ENCODE assay signal across 21 cellular contexts in the genomic region with DNA sequence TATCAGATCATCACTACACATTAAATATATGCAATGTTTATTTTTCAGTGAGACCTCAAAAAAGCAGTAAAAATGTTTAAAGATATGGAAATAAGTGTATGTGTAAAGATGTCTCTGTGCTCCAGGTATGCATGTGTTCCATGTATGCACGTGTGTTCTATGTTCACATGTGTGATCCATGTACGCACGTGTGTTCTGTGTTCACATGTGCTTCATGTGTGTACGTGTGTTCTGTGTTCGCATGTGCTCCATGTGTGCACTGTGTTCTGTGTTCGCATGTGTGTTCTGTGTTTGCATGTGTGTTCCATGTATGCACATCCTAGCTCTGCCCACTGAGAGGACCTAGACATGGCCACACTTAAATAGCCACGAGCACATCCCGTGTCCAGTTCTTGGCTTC. TPM values are rescaled to one million over a fixed set of nuclear protein-coding genes. Genes with fewer than 3 reads are reported as not detected.
A peak's percentile ranks its signal among the peaks of the same experiment; 100 is the strongest.
DNase-seq lines count a peak whose midpoint lies in the region; ATAC-seq, FAIRE-seq and TF ChIP-seq lines count a peak whose summit lies in the region.
"Had no signal": no experiment of that assay in that cellular context is flagged by ENCODE, and none has a peak within 500 bp of the region (broad histone marks: within the 10 kb centered on the region; RNA-seq: fewer than 3 reads in every experiment).

No MANE protein-coding gene starts in this region.

- H3K9ac ChIP-seq in SK-N-SH, result no peak overlapping the region
- H3K9ac ChIP-seq in K562 (ENCODE audit: insufficient read depth in 1 of 2, low read depth in 2 of 2, low read length in 2 of 2), result no peak overlapping the region
- no peak overlapping the region for H3K9ac ChIP-seq in endothelial cell of umbilical vein (replicated peaks; ENCODE audit: extremely low read depth, insufficient read depth, low read length)
- H3K9ac ChIP-seq: BLaER1 had no signal

- no peaks in the 10 kb centered on the region for H3K9me2 ChIP-seq in SK-N-SH

- FAIRE-seq in K562 (lab: Jason Lieb, UNC) (no peak), endothelial cell of umbilical vein (lab: Jason Lieb, UNC) (peak; percentile 24), pancreas (lab: Jason Lieb, UNC) (no peak)
- FAIRE-seq: A204.1, G401.6, GM18507, H54 had no signal

- H3K79me2 ChIP-seq in SK-N-SH (ENCODE audit: insufficient read depth) (no peaks in the 10 kb centered on the region), K562 (ENCODE audit: control insufficient read depth, insufficient read depth, low read length) (no peaks in the 10 kb centered on the region), endothelial cell of umbilical vein (ENCODE audit: control insufficient read depth, insufficient read depth, low read length) (no peaks in the 10 kb centered on the region)

- no peaks in the 10 kb centered on the region for H3K27me3 ChIP-seq in SK-N-SH (ENCODE audit: insufficient read depth)
- H3K27me3 ChIP-seq in K562 (ENCODE audit: control insufficient read depth in 2 of 2, insufficient read depth in 2 of 2, low read length in 2 of 2), result no peaks in the 10 kb centered on the region
- peaks cover 0 to 1% of the 10 kb centered on the region in 2 experiments for H3K27me3 ChIP-seq in endothelial cell of umbilical vein (ENCODE audit: control insufficient read depth in 2 of 2, insufficient read depth in 2 of 2, low read length in 2 of 2)
- H3K27me3 ChIP-seq in pancreas, result no peaks in the 10 kb centered on the region
- H3K27me3 ChIP-seq: BLaER1 had no signal

- TF ChIP-seq EP300 in SK-N-SH (IDR thresholded peaks at IDR 0.05; ENCODE audit: borderline replicate concordance in 1 of 2, low read depth in 1 of 2, low read length in 1 of 2) (no peak), K562 (IDR thresholded peaks at IDR 0.05; ENCODE audit: low read length) (no peak)

- ATAC-seq in SK-N-SH treated with all-trans-retinoic acid at 6 μM for 48 hours (no peak), K562 (no peak), pancreas (no peak)
- ATAC-seq: CD8-positive, alpha-beta T cell; GM23338 had no signal

- H4K20me1 ChIP-seq in SK-N-SH (ENCODE audit: insufficient read depth), result no peaks in the 10 kb centered on the region
- no peaks in the 10 kb centered on the region for H4K20me1 ChIP-seq in K562 (replicated peaks; ENCODE audit: control insufficient read depth, insufficient read depth, low read length)
- H4K20me1 ChIP-seq in endothelial cell of umbilical vein (replicated peaks; ENCODE audit: control insufficient read depth, extremely low read depth, insufficient read depth, low read length), result no peaks in the 10 kb centered on the region
- H4K20me1 ChIP-seq: BLaER1 had no signal

- no peak overlapping the region for H3K4me2 ChIP-seq in SK-N-SH
- 0 out of 2 replicates have a peak overlapping the region, but pooled peaks have one; percentile 1 for H3K4me2 ChIP-seq in K562 (ENCODE audit: insufficient read depth, low read length)
- H3K4me2 ChIP-seq in endothelial cell of umbilical vein (ENCODE audit: insufficient read depth, low read length), result no peak overlapping the region
- H3K4me2 ChIP-seq: BLaER1, GM23338 had no signal

- CTCF ChIA-PET in SK-N-SH (lab: Yijun Ruan, JAX) (interaction anchor here (0.7 to 1.3 kb wide), 3 partner anchors 13 to 1891 kb away, joined by 3 read pairs; no protein-coding TSS in a partner anchor), K562 (lab: Yijun Ruan, JAX; ENCODE audit: low intra/inter-chr PET ratio) (no interaction called here), endothelial cell of umbilical vein (lab: Charles Lee) (no interaction called here)

- no peak overlapping the region for H3K4me3 ChIP-seq in SK-N-SH (ENCODE audit: low read depth in 2 of 2, low read length in 1 of 2)
- H3K4me3 ChIP-seq in K562, result no peak overlapping the region
- no peak overlapping the region for H3K4me3 ChIP-seq in endothelial cell of umbilical vein (replicated peaks in 1 of 3; ENCODE audit: insufficient read depth in 1 of 3, low read depth in 1 of 3, low read length in 3 of 3)
- H3K4me3 ChIP-seq in pancreas, result no peak overlapping the region
- H3K4me3 ChIP-seq: BLaER1, GM23338, HAP-1 had no signal

- H3K27ac ChIP-seq in SK-N-SH (ENCODE audit: low read depth in 2 of 2, low read length in 1 of 2) (no peak overlapping the region), K562 (ENCODE audit: extremely low read depth, low read depth, low read length) (no peak overlapping the region), endothelial cell of umbilical vein (ENCODE audit: insufficient read depth, low read depth, low read length) (no peak overlapping the region), pancreas (no peak overlapping the region)
- H3K27ac ChIP-seq: 22Rv1, BLaER1, C4-2B had no signal

- 91% methylated on average over 8 of the region's 8 CpGs for WGBS in SK-N-SH (ENCODE audit: low lambda C conversion rate)
- 72% methylated on average over 8 of the region's 8 CpGs for WGBS in K562 (ENCODE audit: insufficient coverage, low coverage, missing lambda C conversion rate)
- 76 to 81% methylated on average over 8 of the region's 8 CpGs for WGBS in pancreas, 2 donors

- in situ Hi-C loops in K562 (cut with MboI), result no loop called here

- H2AFZ ChIP-seq in SK-N-SH (ENCODE audit: low read depth) (peak overlapping the region; percentile 54; the same call in 1 of the 2 replicates), K562 (ENCODE audit: low read depth, low read length) (no peak overlapping the region), endothelial cell of umbilical vein (ENCODE audit: low read depth, low read length) (no peak overlapping the region)
- H2AFZ ChIP-seq: GM23338 had no signal

- intact Hi-C loops in K562 (cut with micrococcal nuclease) (no loop called here), endothelial cell of umbilical vein (cut with micrococcal nuclease) (no loop called here), pancreas (cut with DNase I) (no loop called here)

- H3K9me1 ChIP-seq in K562 (ENCODE audit: control insufficient read depth, insufficient read depth, low read length), result no peaks in the 10 kb centered on the region
- no peaks in the 10 kb centered on the region for H3K9me1 ChIP-seq in endothelial cell of umbilical vein (replicated peaks; ENCODE audit: control insufficient read depth, extremely low read depth, insufficient read depth, low read length)

- TF ChIP-seq CTCF in SK-N-SH (IDR thresholded peaks at IDR 0.05), result no peak
- TF ChIP-seq CTCF in K562 (IDR thresholded peaks at IDR 0.05 in 2 of 3, conservative IDR thresholded peaks at IDR 0.05 in 1 of 3; ENCODE audit: insufficient read depth in 2 of 3, low read depth in 1 of 3, low read length in 3 of 3), result no peak
- TF ChIP-seq CTCF in endothelial cell of umbilical vein (IDR thresholded peaks at IDR 0.05; ENCODE audit: extremely low read depth in 1 of 2, insufficient read depth in 1 of 2, low read depth in 1 of 2, low read length in 2 of 2), result no peak
- no peak for TF ChIP-seq CTCF in pancreas (IDR thresholded peaks at IDR 0.05)

- H3F3A ChIP-seq in SK-N-SH (replicated peaks; ENCODE audit: insufficient read depth), result no peaks in the 10 kb centered on the region

- H3K4me1 ChIP-seq in SK-N-SH (ENCODE audit: control insufficient read depth in 1 of 2, insufficient read depth in 2 of 2, low read depth in 1 of 2, low read length in 1 of 2) (no peaks in the 10 kb centered on the region), K562 (replicated peaks in 1 of 2; ENCODE audit: control insufficient read depth in 2 of 2, insufficient read depth in 2 of 2, low read length in 2 of 2) (peaks cover 6 to 10% of the 10 kb centered on the region in 2 experiments; a peak in 3 of 5 replicates), endothelial cell of umbilical vein (ENCODE audit: control insufficient read depth, extremely low read depth, insufficient read depth, low read length) (no peaks in the 10 kb centered on the region), pancreas (no peaks in the 10 kb centered on the region)
- H3K4me1 ChIP-seq: BLaER1, Caco-2, HAP-1 had no signal

- POLR2A ChIA-PET in SK-N-SH (lab: Yijun Ruan, JAX) (no interaction called here), K562 (lab: Yijun Ruan, JAX) (interaction anchor here (0.5 to 1.4 kb wide), 3 partner anchors 10 to 452 kb away, joined by 3 to 6 read pairs (median 4); no protein-coding TSS in a partner anchor), endothelial cell of umbilical vein (lab: Charles Lee) (no interaction called here)

- no peaks in the 10 kb centered on the region for H3K36me3 ChIP-seq in SK-N-SH (replicated peaks in 1 of 2; ENCODE audit: control insufficient read depth in 1 of 2, insufficient read depth in 2 of 2, low read length in 1 of 2)
- no peaks in the 10 kb centered on the region for H3K36me3 ChIP-seq in K562 (ENCODE audit: control insufficient read depth, insufficient read depth, low read length)
- no peaks in the 10 kb centered on the region for H3K36me3 ChIP-seq in endothelial cell of umbilical vein (ENCODE audit: control insufficient read depth in 2 of 2, extremely low read depth in 1 of 2, insufficient read depth in 2 of 2, low read length in 2 of 2)
- no peaks in the 10 kb centered on the region for H3K36me3 ChIP-seq in pancreas
- H3K36me3 ChIP-seq: BLaER1, HAP-1 had no signal

- BruUV-seq in K562 (replicated peaks; lab: Mats Ljungman, UMichigan) (no TSS peak), endothelial cell of umbilical vein (replicated peaks; lab: Mats Ljungman, UMichigan) (no TSS peak)

- no peaks in the 10 kb centered on the region for H3K9me3 ChIP-seq in SK-N-SH
- no peaks in the 10 kb centered on the region for H3K9me3 ChIP-seq in K562 (replicated peaks; ENCODE audit: control insufficient read depth, insufficient read depth, low read depth, low read length)
- no peaks in the 10 kb centered on the region for H3K9me3 ChIP-seq in endothelial cell of umbilical vein (replicated peaks; ENCODE audit: control insufficient read depth, insufficient read depth, low read length)
- no peaks in the 10 kb centered on the region for H3K9me3 ChIP-seq in pancreas
- H3K9me3 ChIP-seq: Caco-2, HAP-1 had no signal

- TF ChIP-seq RAD21 in SK-N-SH (IDR thresholded peaks at IDR 0.05; ENCODE audit: low read length), result no peak
- no peak for TF ChIP-seq RAD21 in K562 (CRISPR knock-in tag; conservative IDR thresholded peaks at IDR 0.05 in 1 of 2, IDR thresholded peaks at IDR 0.05 in 1 of 2)

- no peak for TF ChIP-seq POLR2A in K562 (conservative IDR thresholded peaks at IDR 0.05)
- no peak for TF ChIP-seq POLR2A in endothelial cell of umbilical vein (IDR thresholded peaks at IDR 0.05; ENCODE audit: low read depth, low read length)

- DNase-seq in SK-N-SH (no peak), K562 (ENCODE audit: extremely low read depth in 1 of 4, low spot score in 3 of 4) (no peak), endothelial cell of umbilical vein (ENCODE audit: low read depth, low spot score) (no peak), HPDE6-E6E7 (ENCODE audit: extremely low spot score) (no peak), pancreas (no peak)
- DNase-seq: Caco-2; CD4-positive, CD25-positive, alpha-beta regulatory T cell; CD8-positive, alpha-beta T cell; DMS153; DND-41; HFFc6 had no signal

- dilution Hi-C loops in endothelial cell of umbilical vein (cut with MboI; ENCODE audit: extremely low pct_ligation_motif_present, low sequenced_read_pairs), result no loop called here

RNA-seq across cellular contexts. Expression of a gene that starts 15.6 kb away (rescaled TPM):
- polyA plus RNA-seq in SK-N-SH (2012; rRNA removed), result 393 and 400 TPM in 2 replicates
- 316 and 398 TPM in 2 replicates for polyA plus RNA-seq in SK-N-SH (2012; cell fraction: cytosol; rRNA removed)
- 171 and 252 TPM in 2 replicates for polyA plus RNA-seq in SK-N-SH (2012; cell fraction: nucleus; rRNA removed)
- 187 and 270 TPM in 2 replicates for total RNA-seq in K562 (2011; cell fraction: chromatin; rRNA removed; ENCODE audit: low replicate concordance)
- 352 and 378 TPM in 2 replicates for total RNA-seq in K562 (2011; cell fraction: nucleolus; rRNA removed)
- total RNA-seq in K562 (2011; cell fraction: nucleoplasm; rRNA removed), result 244 and 324 TPM in 2 replicates
- total RNA-seq in K562 (2014; rRNA removed), result 158 and 178 TPM in 2 replicates
- 82.7 and 91.5 TPM in 2 replicates for total RNA-seq in K562 (2014; rRNA removed; fragmentation: Illumina TruSeq; extraction: Trizol)
- 136 TPM in 2 replicates for total RNA-seq in K562 (2015; rRNA removed; fragmentation: Illumina TruSeq; extraction: Trizol)
- total RNA-seq in K562 (2021), result 159 and 161 TPM in 2 replicates
- polyA plus RNA-seq in K562 (2011; rRNA removed), result 146 and 186 TPM in 2 replicates
- polyA plus RNA-seq in K562 (2011; cell fraction: cytosol; rRNA removed), result 107 and 158 TPM in 2 replicates
- 149 and 181 TPM in 2 replicates for polyA plus RNA-seq in K562 (2011; cell fraction: nucleus; rRNA removed)
- polyA plus RNA-seq in K562 (2012), result 137 and 177 TPM in 2 replicates
- polyA plus RNA-seq in K562 (2014; fragmentation: Illumina TruSeq; extraction: Trizol), result 143 and 175 TPM in 2 replicates
- 10 to 100 TPM in 1 of 2 experiments, 1 to 10 TPM in 1; 9.1 to 14.5 TPM for polyA plus RNA-seq in K562 (2014; fragmentation: Nextera tagmentation; extraction: Ambion mirVana)
- 155 and 171 TPM in 2 replicates for polyA plus RNA-seq in K562 (2014; rRNA removed)
- polyA minus RNA-seq in K562 (2011; rRNA and poly(A)+ RNA removed), result 147 and 177 TPM in 2 replicates
- polyA minus RNA-seq in K562 (2011; cell fraction: cytosol; rRNA and poly(A)+ RNA removed), result 90.9 and 121 TPM in 2 replicates
- 30.0 and 68.5 TPM in 2 replicates for polyA minus RNA-seq in K562 (2011; cell fraction: nucleus; rRNA and poly(A)+ RNA removed)
- total RNA-seq in endothelial cell of umbilical vein, result 306 and 308 TPM in 2 replicates
- 179 and 217 TPM in 2 replicates for polyA plus RNA-seq in endothelial cell of umbilical vein
- 278 and 295 TPM in 2 replicates for polyA plus RNA-seq in endothelial cell of umbilical vein (2011; cell fraction: cytosol; rRNA removed)
- polyA plus RNA-seq in endothelial cell of umbilical vein (2011; cell fraction: nucleus; rRNA removed), result 196 and 233 TPM in 2 replicates
- 240 TPM in 2 replicates for polyA plus RNA-seq in endothelial cell of umbilical vein (2012)
- 214 and 238 TPM in 2 replicates for polyA minus RNA-seq in endothelial cell of umbilical vein
- 47.5 TPM for polyA minus RNA-seq in endothelial cell of umbilical vein (2011; cell fraction: cytosol; rRNA and poly(A)+ RNA removed)
- 46.8 and 49.6 TPM in 2 replicates for polyA minus RNA-seq in endothelial cell of umbilical vein (2011; cell fraction: nucleus; rRNA and poly(A)+ RNA removed)
- 100 to 1,000 TPM in 2 of 6 donors, 10 to 100 TPM in 4; 54.2 to 185 (median 86.7) TPM for total RNA-seq in pancreas
- polyA plus RNA-seq in pancreas, result 10 to 100 TPM; 35.6 to 52.1 TPM

RNA-seq across cellular contexts. Expression of a gene that starts 46.6 kb away (rescaled TPM):
- 5.0 and 5.9 TPM in 2 replicates for polyA plus RNA-seq in SK-N-SH (2012; rRNA removed)
- polyA plus RNA-seq in SK-N-SH (2012; cell fraction: cytosol; rRNA removed), result 3.1 and 4.6 TPM in 2 replicates
- 11.0 and 11.6 TPM in 2 replicates for polyA plus RNA-seq in SK-N-SH (2012; cell fraction: nucleus; rRNA removed)
- 6.3 and 10.7 TPM in 2 replicates for total RNA-seq in K562 (2011; cell fraction: chromatin; rRNA removed; ENCODE audit: low replicate concordance)
- 6.3 and 9.2 TPM in 2 replicates for total RNA-seq in K562 (2011; cell fraction: nucleolus; rRNA removed)
- 4.2 and 5.9 TPM in 2 replicates for total RNA-seq in K562 (2011; cell fraction: nucleoplasm; rRNA removed)
- 5.4 and 5.6 TPM in 2 replicates for total RNA-seq in K562 (2014; rRNA removed)
- total RNA-seq in K562 (2014; rRNA removed; fragmentation: Illumina TruSeq; extraction: Trizol), result 1.8 and 2.2 TPM in 2 replicates
- total RNA-seq in K562 (2015; rRNA removed; fragmentation: Illumina TruSeq; extraction: Trizol), result 3.6 and 3.9 TPM in 2 replicates
- total RNA-seq in K562 (2021), result 4.0 and 4.6 TPM in 2 replicates
- polyA plus RNA-seq in K562 (2011; rRNA removed), result 2.6 and 3.0 TPM in 2 replicates
- polyA plus RNA-seq in K562 (2011; cell fraction: cytosol; rRNA removed), result 2.4 and 5.0 TPM in 2 replicates
- 2.1 and 4.0 TPM in 2 replicates for polyA plus RNA-seq in K562 (2011; cell fraction: nucleus; rRNA removed)
- 2.8 TPM in 2 replicates for polyA plus RNA-seq in K562 (2012)
- 2.3 and 2.9 TPM in 2 replicates for polyA plus RNA-seq in K562 (2014; fragmentation: Illumina TruSeq; extraction: Trizol)
- polyA plus RNA-seq in K562 (2014; fragmentation: Nextera tagmentation; extraction: Ambion mirVana), result under 1 TPM; 0.31 to 0.49 TPM
- 3.1 and 3.2 TPM in 2 replicates for polyA plus RNA-seq in K562 (2014; rRNA removed)
- 4.5 and 5.3 TPM in 2 replicates for polyA minus RNA-seq in K562 (2011; rRNA and poly(A)+ RNA removed)
- 4.0 and 4.7 TPM in 2 replicates for polyA minus RNA-seq in K562 (2011; cell fraction: cytosol; rRNA and poly(A)+ RNA removed)
- 4.2 and 5.1 TPM in 2 replicates for polyA minus RNA-seq in K562 (2011; cell fraction: nucleus; rRNA and poly(A)+ RNA removed)
- 5.4 and 5.9 TPM in 2 replicates for total RNA-seq in endothelial cell of umbilical vein
- 2.8 and 3.3 TPM in 2 replicates for polyA plus RNA-seq in endothelial cell of umbilical vein
- 3.1 and 3.6 TPM in 2 replicates for polyA plus RNA-seq in endothelial cell of umbilical vein (2011; cell fraction: cytosol; rRNA removed)
- 4.7 and 5.1 TPM in 2 replicates for polyA plus RNA-seq in endothelial cell of umbilical vein (2011; cell fraction: nucleus; rRNA removed)
- polyA plus RNA-seq in endothelial cell of umbilical vein (2012), result 3.1 and 3.7 TPM in 2 replicates
- polyA minus RNA-seq in endothelial cell of umbilical vein, result 4.7 and 6.2 TPM in 2 replicates
- 4.8 TPM for polyA minus RNA-seq in endothelial cell of umbilical vein (2011; cell fraction: cytosol; rRNA and poly(A)+ RNA removed)
- 3.4 and 3.8 TPM in 2 replicates for polyA minus RNA-seq in endothelial cell of umbilical vein (2011; cell fraction: nucleus; rRNA and poly(A)+ RNA removed)
- 1 to 10 TPM; 1.8 to 4.4 (median 2.5) TPM for total RNA-seq in pancreas
- 1 to 10 TPM; 3.3 to 3.7 TPM for polyA plus RNA-seq in pancreas
